ENCODE assay signal across 14 cellular contexts in the genomic region with DNA sequence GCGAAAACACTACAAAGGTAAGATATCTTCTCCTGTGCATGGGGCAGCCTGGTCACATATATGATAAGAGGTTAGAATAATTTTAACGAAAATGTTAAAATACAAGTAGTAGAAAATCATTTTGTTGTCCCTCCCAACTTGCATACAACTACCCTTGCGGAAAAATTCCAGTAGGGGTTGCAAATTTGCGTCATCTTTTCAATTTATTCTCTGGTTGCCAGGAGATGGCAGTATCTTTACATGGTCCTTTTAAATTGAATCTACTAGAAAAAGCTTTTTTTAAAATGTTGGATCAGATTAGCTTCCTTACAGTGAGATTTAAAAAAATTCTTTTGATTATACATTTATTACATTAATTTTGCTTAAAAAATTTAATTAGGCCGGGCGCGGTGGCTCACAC. TPM values are rescaled to one million over a fixed set of nuclear protein-coding genes. Genes with fewer than 3 reads are reported as not detected.
A peak's percentile ranks its signal among the peaks of the same experiment; 100 is the strongest.
DNase-seq lines count a peak whose midpoint lies in the region; ATAC-seq and TF ChIP-seq lines count a peak whose summit lies in the region.
"Had no signal": no experiment of that assay in that cellular context is flagged by ENCODE, and none has a peak within 500 bp of the region (broad histone marks: within the 10 kb centered on the region; RNA-seq: fewer than 3 reads in every experiment).

No MANE protein-coding gene starts in this region.

- DNase-seq in left ventricle myocardium inferior: no peak
- no peak for DNase-seq in cardiac septum (ENCODE audit: low spot score)
- no peak for DNase-seq in PC-9
- peak; percentile 16 for DNase-seq in fibroblast of villous mesenchyme (ENCODE audit: low read depth)
- no peak for DNase-seq in NCI-H526 treated with DMSO at 0.1 percent for 48 hours (lab: John Stamatoyannopoulos, UW)
- no peak for DNase-seq in NCI-H128 (lab: John Stamatoyannopoulos, UW; ENCODE audit: unreplicated experiment)
- no peak for DNase-seq in stimulated activated naive CD4-positive, alpha-beta T cell (lab: John Stamatoyannopoulos, UW)
- DNase-seq: activated CD4-positive, CD25-positive, alpha-beta regulatory T cell treated with anti-CD3 and anti-CD28 coated beads, Interleukin-2, amount 50 U/mL, for 72 hours; activated naive CD4-positive, alpha-beta T cell treated with Interleukin-2 at 50 U/mL for 16 hours; CD4-positive, CD25-positive, alpha-beta regulatory T cell; H7; OCI-M1 had no signal

- BruUV-seq in PC-9 (replicated peaks; lab: Mats Ljungman, UMichigan): no TSS peak

- H2AFZ ChIP-seq in PC-9: no peak overlapping the region

- no peak for ATAC-seq in HG02973 (IDR thresholded peaks at IDR 0.05; ENCODE audit: unreplicated experiment)

- intact Hi-C loops in left ventricle myocardium inferior (cut with micrococcal nuclease) (no loop called here), cardiac septum (cut with DNase I) (no loop called here), PC-9 (cut with micrococcal nuclease; ENCODE audit: unreplicated experiment) (loop anchor here (5.0 kb wide), 1 partner anchor 151 kb away; no protein-coding TSS in a partner anchor)

- no peak overlapping the region for H3K27ac ChIP-seq in left ventricle myocardium inferior (replicated peaks)
- H3K27ac ChIP-seq in PC-9: no peak overlapping the region
- H3K27ac ChIP-seq: epithelial cell of prostate had no signal

- H3K4me2 ChIP-seq in PC-9: no peak overlapping the region

- H3K27me3 ChIP-seq in left ventricle myocardium inferior (ENCODE audit: low read depth): no peaks in the 10 kb centered on the region
- H3K27me3 ChIP-seq in PC-9 (ENCODE audit: insufficient read depth, low read depth): no peaks in the 10 kb centered on the region

- no peak overlapping the region for H3K4me3 ChIP-seq in left ventricle myocardium inferior
- H3K4me3 ChIP-seq in PC-9: no peak overlapping the region
- H3K4me3 ChIP-seq in fibroblast of villous mesenchyme (ENCODE audit: low read depth, low read length): no peak overlapping the region

- no peaks in the 10 kb centered on the region for H4K20me1 ChIP-seq in PC-9 (ENCODE audit: insufficient read depth)

- H3K4me1 ChIP-seq in left ventricle myocardium inferior (no peaks in the 10 kb centered on the region), PC-9 (replicated peaks; ENCODE audit: insufficient read depth) (no peaks in the 10 kb centered on the region)

- POLR2A ChIA-PET in PC-9 (lab: Charles Lee; ENCODE audit: unreplicated experiment): no interaction called here

- TF ChIP-seq CTCF in left ventricle myocardium inferior (IDR thresholded peaks at IDR 0.05; ENCODE audit: borderline replicate concordance) (peak; percentile 45), PC-9 (conservative IDR thresholded peaks at IDR 0.05) (peak; percentile 36; the same call in 1 of the 2 replicates), fibroblast of villous mesenchyme (IDR thresholded peaks at IDR 0.05; ENCODE audit: insufficient read depth, low read depth, low read length) (no peak)

- no peaks in the 10 kb centered on the region for H3K9me2 ChIP-seq in PC-9 (ENCODE audit: insufficient read depth)

- peaks cover 3% of the 10 kb centered on the region; the same call in 1 of the 2 replicates for H3K79me2 ChIP-seq in PC-9 (ENCODE audit: low read depth)

- H3F3A ChIP-seq in PC-9 (ENCODE audit: insufficient read depth, low read depth): peaks cover 5% of the 10 kb centered on the region; the same call in 1 of the 2 replicates

- H3K36me3 ChIP-seq in left ventricle myocardium inferior: peaks cover 83% of the 10 kb centered on the region
- H3K36me3 ChIP-seq in PC-9 (ENCODE audit: low read depth): peaks cover 32% of the 10 kb centered on the region

- CTCF ChIA-PET in PC-9 (lab: Charles Lee): no interaction called here

- H3K9me3 ChIP-seq in left ventricle myocardium inferior (replicated peaks) (no peaks in the 10 kb centered on the region), PC-9 (ENCODE audit: insufficient read depth, low read depth) (no peaks in the 10 kb centered on the region)

RNA-seq across cellular contexts. Expression of gene S100PBP, which starts 10.9 kb away (rescaled TPM):
- total RNA-seq in left ventricle myocardium inferior: 11.1 TPM
- 12.5 TPM for total RNA-seq in cardiac septum
- 42.4 and 47.0 TPM in 2 replicates for total RNA-seq in PC-9 (2021)
- total RNA-seq in fibroblast of villous mesenchyme: 32.9 and 46.6 TPM in 2 replicates

RNA-seq across cellular contexts. Expression of gene YARS1, which starts 11.2 kb away (rescaled TPM):
- total RNA-seq in left ventricle myocardium inferior (35.5 TPM), cardiac septum (27.8 TPM), PC-9 (2021) (180 and 187 TPM in 2 replicates), fibroblast of villous mesenchyme (137 and 182 TPM in 2 replicates)

RNA-seq across cellular contexts. Expression of gene FNDC5, which starts 42.4 kb away (rescaled TPM):
- 105 TPM for total RNA-seq in left ventricle myocardium inferior
- total RNA-seq in cardiac septum: 18.7 TPM
- total RNA-seq in PC-9 (2021): not detected in 2 replicates
- 0.43 and 0.64 TPM in 2 replicates for total RNA-seq in fibroblast of villous mesenchyme
- total RNA-seq: CD4-positive, CD25-positive, alpha-beta regulatory T cell had no signal

RNA-seq across cellular contexts. Expression of gene HPCA, which starts 58.0 kb away (rescaled TPM):
- not detected for total RNA-seq in left ventricle myocardium inferior
- total RNA-seq in cardiac septum: not detected
- total RNA-seq in PC-9 (2021): not detected in 2 replicates
- not detected in 2 replicates for total RNA-seq in fibroblast of villous mesenchyme
- total RNA-seq: CD4-positive, CD25-positive, alpha-beta regulatory T cell had no signal

Comparison
In these comparisons a context has a peak if more than half of its experiments do, and no peak if none do; other contexts are left out.
1. RNA of gene FNDC5, which starts 42.4 kb away (total RNA-seq): 105 TPM in left ventricle myocardium inferior (single experiment) and 18.7 TPM in cardiac septum (single experiment); 0.43 to 0.64 TPM in fibroblast of villous mesenchyme and not detected in PC-9; every median in the first group is over 10 times any median in the second.